ENCODE assay signal across 9 cellular contexts in the genomic region with DNA sequence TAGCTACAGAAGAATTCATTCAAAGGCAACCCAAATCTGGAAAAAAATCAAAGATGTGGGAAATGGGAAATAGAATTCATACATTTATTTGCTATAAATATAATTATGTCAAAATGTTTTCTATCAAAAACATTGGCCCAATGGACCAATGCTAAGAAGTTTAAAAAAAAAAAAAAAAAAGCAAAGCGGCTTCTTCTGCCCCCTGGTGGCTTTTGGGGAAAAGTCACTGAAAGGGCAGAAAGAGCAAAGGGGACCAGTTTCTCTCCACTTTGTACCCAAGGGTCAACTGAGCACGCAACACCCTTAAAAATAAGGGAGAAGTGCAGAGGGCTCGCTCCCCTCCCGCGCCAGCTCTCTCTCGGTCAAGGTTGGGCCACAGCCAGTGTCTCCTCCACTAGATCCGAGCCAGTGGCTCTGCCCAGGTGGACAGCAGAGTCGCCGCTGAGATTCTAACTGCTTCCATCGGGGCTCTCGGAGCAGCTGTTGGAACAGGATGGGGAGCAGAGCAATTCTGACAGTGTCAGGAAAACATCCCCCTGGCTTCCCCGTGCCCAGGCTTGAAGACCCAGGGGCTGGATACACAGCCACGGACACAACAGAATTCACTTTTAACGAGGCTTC.
DNase-seq lines count a peak whose midpoint lies in the region; ATAC-seq, FAIRE-seq and TF ChIP-seq lines count a peak whose summit lies in the region.
"Had no signal": no experiment of that assay in that cellular context is flagged by ENCODE, and none has a peak within 500 bp of the region (broad histone marks: within the 10 kb centered on the region; RNA-seq: fewer than 3 reads in every experiment).

No MANE protein-coding gene starts in this region.

- TF ChIP-seq CTCF in GM12865 (IDR thresholded peaks at IDR 0.05; ENCODE audit: insufficient read depth, low read depth, low read length, missing control alignments) (peak; percentile 61), fibroblast of the aortic adventitia (IDR thresholded peaks at IDR 0.05; ENCODE audit: insufficient read depth, low read length) (peak; percentile 70)

- peak; percentile 53 for DNase-seq in AG08395 (ENCODE audit: low spot score)
- peak; percentile 34 for DNase-seq in GM12865 (ENCODE audit: low read depth)
- DNase-seq in RCC 7860 (ENCODE audit: low spot score), result no peak
- peak; percentile 27 for DNase-seq in fibroblast of the aortic adventitia (ENCODE audit: low read depth)
- peak; percentile 63 for DNase-seq in retina
- DNase-seq in posterior vena cava (ENCODE audit: low spot score), result no peak

- intact Hi-C loops in posterior vena cava (cut with DNase I), result loop anchor here (5.0 to 10.0 kb wide), 3 partner anchors 120 to 792 kb away; no protein-coding TSS in a partner anchor

- H3K4me3 ChIP-seq in GM12865 (ENCODE audit: low read depth, low read length), result no peak overlapping the region
- H3K4me3 ChIP-seq in fibroblast of the aortic adventitia (ENCODE audit: low read depth, low read length), result peak overlapping the region; percentile 2

- ATAC-seq in HG03039 (IDR thresholded peaks at IDR 0.05; ENCODE audit: unreplicated experiment), result no peak
- no peak for ATAC-seq in GM21737 (IDR thresholded peaks at IDR 0.05; ENCODE audit: unreplicated experiment)

- FAIRE-seq in RCC 7860 (lab: Jason Lieb, UNC), result peak; percentile 54
- FAIRE-seq: endometrium had no signal

Comparison
In these comparisons a context has a peak if more than half of its experiments do, and no peak if none do; other contexts are left out.
1. DNase-seq: peak in AG08395 (single experiment), GM12865 (single experiment), fibroblast of the aortic adventitia (single experiment) and retina (single experiment); none in RCC 7860 (single experiment) and posterior vena cava (single experiment).